8 cellular contexts compared by ENCODE assay signal in the genomic region with DNA sequence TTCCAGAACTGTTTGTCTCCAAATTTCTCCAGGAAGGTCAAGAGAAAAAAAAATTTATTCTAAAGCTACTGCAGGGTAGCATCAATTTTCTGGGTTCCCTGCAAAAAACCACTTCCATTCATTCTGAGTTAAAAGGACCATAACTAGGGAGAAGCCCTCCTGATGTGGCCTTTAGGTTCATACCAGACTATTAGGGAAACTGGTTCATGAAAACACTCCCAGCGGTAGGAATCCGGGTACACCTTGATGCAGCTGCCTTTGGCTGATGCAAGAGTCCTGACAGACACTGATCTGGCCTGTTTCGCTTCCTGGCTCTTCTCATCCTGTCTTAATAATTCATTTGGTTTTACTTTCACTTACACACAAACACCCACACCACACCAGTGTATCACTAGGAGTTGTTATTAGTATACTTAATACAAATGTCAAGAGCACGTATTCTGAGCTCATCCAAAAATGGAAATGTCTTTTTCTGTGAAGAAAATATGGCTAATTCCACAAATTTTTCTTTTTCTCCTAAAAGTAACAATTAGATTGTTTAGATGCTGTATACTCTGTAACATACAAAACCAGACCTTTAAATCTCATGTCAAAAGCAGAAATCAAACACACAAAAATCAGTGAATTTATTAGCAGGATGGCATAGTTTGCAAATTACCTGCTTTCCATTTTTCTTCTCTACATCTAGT. TPM values are rescaled to one million over a fixed set of nuclear protein-coding genes. Genes with fewer than 3 reads are reported as not detected.
DNase-seq lines count a peak whose midpoint lies in the region; ATAC-seq and TF ChIP-seq lines count a peak whose summit lies in the region.

No MANE protein-coding gene starts in this region.

- H3K4me2 ChIP-seq in OCI-LY1 (ENCODE audit: low read length): peak overlapping the region; percentile 33

- peaks cover 25% of the 10 kb centered on the region for H3K4me1 ChIP-seq in OCI-LY1 (ENCODE audit: insufficient read depth, low read length, severe bottlenecking)

- no peaks in the 10 kb centered on the region for H3K27me3 ChIP-seq in OCI-LY1 (ENCODE audit: insufficient read depth, low read length)

- intact Hi-C loops in activated T-helper 1 cell treated with anti-CD3 and anti-CD28 coated beads, Interleukin-12 subunit alpha, Interleukin-12 subunit beta, Interleukin-2, Interleukin-4 antibody, amounts not matched to agents 30 ng/mL and 10 ng/mL and 1 ng/mL, durations not matched to agents 14 hours and 24 hours and 36 hours (cut with micrococcal nuclease): loop anchor here (1.0 to 2.0 kb wide), 6 partner anchors 18 to 435 kb away; partner anchors contain the start of gene L3MBTL3

- H2AFZ ChIP-seq in OCI-LY1 (ENCODE audit: low read length): peak overlapping the region; percentile 27

- H3K4me3 ChIP-seq in OCI-LY1 (ENCODE audit: low read depth, low read length, poor library complexity, severe bottlenecking): no peak overlapping the region

- H3K79me2 ChIP-seq in OCI-LY1 (ENCODE audit: insufficient read depth, low read length): no peaks in the 10 kb centered on the region

- H3K9me2 ChIP-seq in OCI-LY1 (ENCODE audit: low read depth, low read length): no peaks in the 10 kb centered on the region

- ATAC-seq in GM18867 (IDR thresholded peaks at IDR 0.05; ENCODE audit: unreplicated experiment): peak; percentile 88
- ATAC-seq in HG02870 (IDR thresholded peaks at IDR 0.05; ENCODE audit: unreplicated experiment): peak; percentile 88

- no peak for TF ChIP-seq CTCF in OCI-LY1 (IDR thresholded peaks at IDR 0.05; ENCODE audit: low read length)

- H4K20me1 ChIP-seq in OCI-LY1 (ENCODE audit: insufficient read depth, low read length): no peaks in the 10 kb centered on the region

- no peak overlapping the region for H3K27ac ChIP-seq in OCI-LY1 (ENCODE audit: low read depth, low read length, poor library complexity, severe bottlenecking)

- no peaks in the 10 kb centered on the region for H3K9me3 ChIP-seq in OCI-LY1 (ENCODE audit: low read length)

- no peaks in the 10 kb centered on the region for H3K36me3 Mint-ChIP-seq in activated T-helper 1 cell treated with anti-CD3 and anti-CD28 coated beads, Interleukin-12 subunit alpha, Interleukin-12 subunit beta, Interleukin-2, Interleukin-4 antibody, amounts not matched to agents 30 ng/mL and 10 ng/mL and 1 ng/mL, durations not matched to agents 14 hours and 24 hours and 36 hours (ENCODE audit: low read depth)

- no peak overlapping the region for H3K9ac ChIP-seq in OCI-LY1 (ENCODE audit: low read length)

- no peaks in the 10 kb centered on the region for H3K36me3 ChIP-seq in OCI-LY1 (ENCODE audit: insufficient read depth, low read length)

- DNase-seq in activated T-helper 1 cell treated with anti-CD3 and anti-CD28 coated beads, Interleukin-12 subunit alpha, Interleukin-12 subunit beta, Interleukin-2, Interleukin-4 antibody, amounts not matched to agents 30 ng/mL and 10 ng/mL and 1 ng/mL, durations not matched to agents 14 hours and 24 hours and 36 hours (ENCODE audit: low spot score): peak; percentile 37
- DNase-seq in iPS-NIHi7 (ENCODE audit: extremely low spot score) (peak; percentile 12), NCI-H1048 (lab: John Stamatoyannopoulos, UW) (no peak), NCI-H2029 (lab: John Stamatoyannopoulos, UW) (no peak)
- DNase-seq in stimulated activated CD4-positive, alpha-beta T cell treated with anti-CD3 and anti-CD28 coated beads, TNF-alpha, amount 100 ng/mL, for 4 hours (ENCODE audit: low read depth in 3 of 3): peak; percentile 19 to 54 (median 21)

- no peaks in the 10 kb centered on the region for H3K27me3 Mint-ChIP-seq in activated T-helper 1 cell treated with anti-CD3 and anti-CD28 coated beads, Interleukin-12 subunit alpha, Interleukin-12 subunit beta, Interleukin-2, Interleukin-4 antibody, amounts not matched to agents 30 ng/mL and 10 ng/mL and 1 ng/mL, durations not matched to agents 14 hours and 24 hours and 36 hours (ENCODE audit: insufficient read depth)

- H3K9me3 Mint-ChIP-seq in activated T-helper 1 cell treated with anti-CD3 and anti-CD28 coated beads, Interleukin-12 subunit alpha, Interleukin-12 subunit beta, Interleukin-2, Interleukin-4 antibody, amounts not matched to agents 30 ng/mL and 10 ng/mL and 1 ng/mL, durations not matched to agents 14 hours and 24 hours and 36 hours: no peaks in the 10 kb centered on the region

- H3K27ac Mint-ChIP-seq in activated T-helper 1 cell treated with anti-CD3 and anti-CD28 coated beads, Interleukin-12 subunit alpha, Interleukin-12 subunit beta, Interleukin-2, Interleukin-4 antibody, amounts not matched to agents 30 ng/mL and 10 ng/mL and 1 ng/mL, durations not matched to agents 14 hours and 24 hours and 36 hours: peak overlapping the region; percentile 63

- peak overlapping the region; percentile 63 for H3K4me3 Mint-ChIP-seq in activated T-helper 1 cell treated with anti-CD3 and anti-CD28 coated beads, Interleukin-12 subunit alpha, Interleukin-12 subunit beta, Interleukin-2, Interleukin-4 antibody, amounts not matched to agents 30 ng/mL and 10 ng/mL and 1 ng/mL, durations not matched to agents 14 hours and 24 hours and 36 hours

- peaks cover 46% of the 10 kb centered on the region for H3K4me1 Mint-ChIP-seq in activated T-helper 1 cell treated with anti-CD3 and anti-CD28 coated beads, Interleukin-12 subunit alpha, Interleukin-12 subunit beta, Interleukin-2, Interleukin-4 antibody, amounts not matched to agents 30 ng/mL and 10 ng/mL and 1 ng/mL, durations not matched to agents 14 hours and 24 hours and 36 hours (ENCODE audit: low read depth)

- no peaks in the 10 kb centered on the region for H3F3A ChIP-seq in OCI-LY1 (ENCODE audit: insufficient read depth, low read length)

RNA-seq across cellular contexts. Expression of gene ARHGAP18, which starts 38.4 kb away (rescaled TPM):
- 3.8 and 5.0 TPM in 2 replicates for total RNA-seq in activated T-helper 1 cell treated with anti-CD3 and anti-CD28 coated beads, Interleukin-12 subunit alpha, Interleukin-12 subunit beta, Interleukin-2, Interleukin-4 antibody, amounts not matched to agents 30 ng/mL and 10 ng/mL and 1 ng/mL, durations not matched to agents 14 hours and 24 hours and 36 hours

Comparison
In these comparisons a context has a peak if more than half of its experiments do, and no peak if none do; other contexts are left out.
1. DNase-seq: peak in activated T-helper 1 cell treated with anti-CD3 and anti-CD28 coated beads, Interleukin-12 subunit alpha, Interleukin-12 subunit beta, Interleukin-2, Interleukin-4 antibody, amounts not matched to agents 30 ng/mL and 10 ng/mL and 1 ng/mL, durations not matched to agents 14 hours and 24 hours and 36 hours (single experiment), iPS-NIHi7 (single experiment) and stimulated activated CD4-positive, alpha-beta T cell treated with anti-CD3 and anti-CD28 coated beads, TNF-alpha, amount 100 ng/mL, for 4 hours (3 of 3); none in NCI-H1048 (single experiment) and NCI-H2029 (single experiment).